23 cellular contexts compared by ENCODE assay signal in genomic region chr3:152899306-152899705, GRCh38.
DNase-seq lines count a peak whose midpoint lies in the region; TF ChIP-seq lines count a peak whose summit lies in the region.
"Had no signal": no experiment of that assay in that cellular context is flagged by ENCODE, and none has a peak within 500 bp of the region (broad histone marks: within the 10 kb centered on the region; RNA-seq: fewer than 3 reads in every experiment).

No MANE protein-coding gene starts in this region.

- no peak overlapping the region for H3K27ac ChIP-seq in endodermal cell (ENCODE audit: low read depth, low read length)
- H3K27ac ChIP-seq: SJSA1 had no signal

- no peak overlapping the region for H3K4me3 ChIP-seq in endodermal cell (ENCODE audit: low read length)
- H3K4me3 ChIP-seq: SJSA1 had no signal

- H3K9me3 Mint-ChIP-seq in endodermal cell, result no peaks in the 10 kb centered on the region
- H3K9me3 Mint-ChIP-seq: T-cell had no signal

- WGBS in endodermal cell (ENCODE audit: insufficient coverage in 1 of 2, insufficient read length in 1 of 2), 2 experiments, result 87 to 100% methylated on average over 2 of the region's 2 CpGs

- no peaks in the 10 kb centered on the region for H3K9me3 ChIP-seq in endodermal cell (ENCODE audit: control insufficient read depth, low read length)
- H3K9me3 ChIP-seq: SJSA1 had no signal

- no peaks in the 10 kb centered on the region for H3K36me3 ChIP-seq in endodermal cell (ENCODE audit: control insufficient read depth, insufficient read depth, low read length)
- H3K36me3 ChIP-seq: SJSA1 had no signal

- in situ Hi-C loops in GM13976 (cut with MboI; ENCODE audit: low sequenced_read_pairs, unreplicated experiment), result no loop called here

- H3K27me3 ChIP-seq in endodermal cell (ENCODE audit: control insufficient read depth, insufficient read depth, low read length, poor library complexity, severe bottlenecking), result no peaks in the 10 kb centered on the region
- H3K27me3 ChIP-seq: SJSA1 had no signal

- no peak overlapping the region for H3K4me3 Mint-ChIP-seq in endodermal cell
- H3K4me3 Mint-ChIP-seq: CD4-positive, alpha-beta memory T cell; T-cell had no signal

- no peak overlapping the region for H3K9ac ChIP-seq in endodermal cell (ENCODE audit: extremely low read depth, low read length, poor library complexity, severe bottlenecking)

- H3K4me1 ChIP-seq in endodermal cell (ENCODE audit: control insufficient read depth, insufficient read depth, low read length), result no peaks in the 10 kb centered on the region
- H3K4me1 ChIP-seq: SJSA1 had no signal

- H3K27me3 Mint-ChIP-seq in endodermal cell (ENCODE audit: insufficient read depth), result no peaks in the 10 kb centered on the region
- H3K27me3 Mint-ChIP-seq: CD4-positive, alpha-beta memory T cell; T-cell had no signal

- TF ChIP-seq CTCF in endodermal cell (conservative IDR thresholded peaks at IDR 0.05) (no peak), GM13976 (IDR thresholded peaks at IDR 0.05; ENCODE audit: borderline replicate concordance, control extremely low read depth, extremely low read depth, insufficient read depth, missing control alignments) (no peak)

- H3K36me3 Mint-ChIP-seq in endodermal cell (ENCODE audit: low read depth), result no peaks in the 10 kb centered on the region
- H3K36me3 Mint-ChIP-seq: CD4-positive, alpha-beta memory T cell; T-cell had no signal

- H3K27ac Mint-ChIP-seq in endodermal cell, result no peak overlapping the region
- H3K27ac Mint-ChIP-seq: CD4-positive, alpha-beta memory T cell; T-cell had no signal

- no peaks in the 10 kb centered on the region for H3K4me1 Mint-ChIP-seq in endodermal cell
- H3K4me1 Mint-ChIP-seq: CD4-positive, alpha-beta memory T cell; T-cell had no signal

- DNase-seq in DMS 273 (lab: John Stamatoyannopoulos, UW; ENCODE audit: unreplicated experiment) (peak; percentile 86), NCI-H1105 (lab: John Stamatoyannopoulos, UW) (peak; percentile 38), NCI-H446 treated with DMSO at 0.1 percent for 48 hours (lab: John Stamatoyannopoulos, UW) (peak; percentile 13), myocyte (ENCODE audit: low read depth) (peak; percentile 56), endodermal cell (no peak), NCI-H2029 treated with DMSO at 0.1 percent for 48 hours (lab: John Stamatoyannopoulos, UW) (no peak), GM13976 (ENCODE audit: low spot score) (no peak)
- DNase-seq: C1 segment of cervical spinal cord; CD4-positive, alpha-beta memory T cell; COR-L47; DMS79 treated with DMSO at 0.1 percent for 48 hours; GF-D8; IMR-90; KG1; MM.1S; NCI-H1048; NCI-H146; NCI-H1930; NCI-H748 treated with DMSO at 0.1 percent for 48 hours; NK-92 treated with Interleukin-12 subunit alpha and Interleukin-12 subunit beta, amount 100 ng/mL, for 24 hours; PC-3; T-cell had no signal

Comparison
In these comparisons a context has a peak if more than half of its experiments do, and no peak if none do; other contexts are left out.
1. DNase-seq: peak in DMS 273 (single experiment), NCI-H1105 (single experiment), NCI-H446 treated with DMSO at 0.1 percent for 48 hours (single experiment) and myocyte (single experiment); none in endodermal cell (single experiment), NCI-H2029 treated with DMSO at 0.1 percent for 48 hours (single experiment) and GM13976 (single experiment).